21 cellular contexts compared by ENCODE assay signal in the genomic region with DNA sequence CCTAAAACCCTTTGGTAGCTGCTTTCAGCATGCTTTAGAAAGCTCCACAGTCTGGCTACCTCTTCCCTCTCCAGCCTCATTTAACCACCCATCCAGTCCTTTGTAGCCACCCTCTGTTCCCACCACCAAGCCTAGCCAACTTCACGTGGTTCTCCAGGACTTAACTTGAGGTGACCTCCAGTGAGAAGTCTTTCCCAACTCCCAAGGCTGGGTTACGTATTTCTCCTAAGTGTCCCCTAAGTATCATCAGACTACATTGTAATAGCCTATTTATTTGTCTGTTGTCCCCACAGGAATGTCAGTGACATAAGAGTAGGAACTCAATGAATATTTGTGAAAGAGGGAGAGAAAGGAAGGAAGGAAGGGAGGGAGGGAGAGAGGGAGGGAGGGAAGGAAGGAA.
DNase-seq lines count a peak whose midpoint lies in the region; ATAC-seq and TF ChIP-seq lines count a peak whose summit lies in the region.
"Had no signal": no experiment of that assay in that cellular context is flagged by ENCODE, and none has a peak within 500 bp of the region (broad histone marks: within the 10 kb centered on the region; RNA-seq: fewer than 3 reads in every experiment).

No MANE protein-coding gene starts in this region.

- H3K9me3 ChIP-seq in mammary epithelial cell (replicated peaks; ENCODE audit: insufficient read depth, low read length) (no peaks in the 10 kb centered on the region), breast epithelium (no peaks in the 10 kb centered on the region)
- H3K9me3 ChIP-seq: A549, BE2C, Caco-2, HAP-1 had no signal

- H3K27me3 Mint-ChIP-seq in activated T-helper 17 cell treated with anti-CD3 and anti-CD28 coated beads, Interleukin-2, amount 50 U/mL, for 72 hours = peaks cover 3% of the 10 kb centered on the region
- no peaks in the 10 kb centered on the region for H3K27me3 Mint-ChIP-seq in neural crest cell (ENCODE audit: low read depth)
- H3K27me3 Mint-ChIP-seq: CD4-positive, alpha-beta T cell had no signal

- CTCF ChIA-PET in mammary epithelial cell (lab: Charles Lee; ENCODE audit: low non-redundant PET) = no interaction called here

- H3K27ac ChIP-seq in mammary epithelial cell (ENCODE audit: insufficient read depth, low read depth, low read length) (no peak overlapping the region), breast epithelium (no peak overlapping the region), dorsolateral prefrontal cortex (no peak overlapping the region)
- H3K27ac ChIP-seq: 22Rv1, A549 had no signal

- H3K9ac ChIP-seq in mammary epithelial cell (ENCODE audit: insufficient read depth, low read length) = no peak overlapping the region

- in situ Hi-C loops in mammary epithelial cell (cut with MboI; ENCODE audit: low sequenced_read_pairs in 2 of 2) = no loop called here

- peak overlapping the region; percentile 19 for H3K27ac Mint-ChIP-seq in activated T-helper 17 cell treated with anti-CD3 and anti-CD28 coated beads, Interleukin-2, amount 50 U/mL, for 72 hours
- H3K27ac Mint-ChIP-seq in neural crest cell (ENCODE audit: unreplicated experiment) = peak overlapping the region; percentile 59
- H3K27ac Mint-ChIP-seq: CD4-positive, alpha-beta T cell; GM23338 had no signal

- H3K36me3 ChIP-seq in mammary epithelial cell (ENCODE audit: insufficient read depth, low read length) = no peaks in the 10 kb centered on the region
- no peaks in the 10 kb centered on the region for H3K36me3 ChIP-seq in breast epithelium
- H3K36me3 ChIP-seq: BE2C, HAP-1 had no signal

- WGBS in mammary epithelial cell (ENCODE audit: low coverage, missing lambda C conversion rate) = 79% methylated on average over 2 of the region's 2 CpGs

- H3K27me3 ChIP-seq in mammary epithelial cell (ENCODE audit: insufficient read depth, low read length) (no peaks in the 10 kb centered on the region), breast epithelium (no peaks in the 10 kb centered on the region), dorsolateral prefrontal cortex (no peaks in the 10 kb centered on the region)
- H3K27me3 ChIP-seq: BE2C had no signal

- TF ChIP-seq POLR2A in breast epithelium (IDR thresholded peaks at IDR 0.05) = no peak

- DNase-seq in mammary epithelial cell = no peak
- no peak for DNase-seq in breast epithelium (ENCODE audit: low spot score in 2 of 2)
- no peak for DNase-seq in neural crest cell (ENCODE audit: low read depth, low spot score)
- DNase-seq in GOT3 (lab: John Stamatoyannopoulos, UW) = no peak
- no peak for DNase-seq in NCI-H1092 treated with DMSO at 0.1 percent for 48 hours (lab: John Stamatoyannopoulos, UW)
- DNase-seq in dorsolateral prefrontal cortex = no peak
- DNase-seq: BE2C; C1 segment of cervical spinal cord; Caco-2; CD4-positive, alpha-beta T cell; DMS153; DMS79; GF-D8; KG1 had no signal

- dilution Hi-C loops in mammary epithelial cell (cut with HindIII; ENCODE audit: low sequenced_read_pairs) = no loop called here

- H3K9me3 Mint-ChIP-seq in activated T-helper 17 cell treated with anti-CD3 and anti-CD28 coated beads, Interleukin-2, amount 50 U/mL, for 72 hours = no peaks in the 10 kb centered on the region
- peaks cover 5% of the 10 kb centered on the region for H3K9me3 Mint-ChIP-seq in neural crest cell
- H3K9me3 Mint-ChIP-seq: CD4-positive, alpha-beta T cell had no signal

- BruUV-seq in mammary epithelial cell (replicated peaks; lab: Mats Ljungman, UMichigan) = no TSS peak

- no peaks in the 10 kb centered on the region for H3K36me3 Mint-ChIP-seq in activated T-helper 17 cell treated with anti-CD3 and anti-CD28 coated beads, Interleukin-2, amount 50 U/mL, for 72 hours (ENCODE audit: low read depth)
- peaks cover under 1% of the 10 kb centered on the region for H3K36me3 Mint-ChIP-seq in neural crest cell (ENCODE audit: low read depth)

- H3K4me3 ChIP-seq in mammary epithelial cell (replicated peaks in 1 of 3; ENCODE audit: insufficient read depth in 1 of 3, low read depth in 2 of 3, low read length in 3 of 3) = no peak overlapping the region
- no peak overlapping the region for H3K4me3 ChIP-seq in breast epithelium
- H3K4me3 ChIP-seq in dorsolateral prefrontal cortex = no peak overlapping the region
- H3K4me3 ChIP-seq: A549, GM23338, HAP-1 had no signal

- intact Hi-C loops in mammary epithelial cell (cut with micrococcal nuclease) (no loop called here), breast epithelium (cut with DNase I; ENCODE audit: low total_unique reads) (no loop called here), dorsolateral prefrontal cortex (cut with DNase I) (no loop called here)

- H3K4me1 ChIP-seq in mammary epithelial cell (ENCODE audit: insufficient read depth, low read length) (peaks cover 4% of the 10 kb centered on the region), breast epithelium (no peaks in the 10 kb centered on the region)
- H3K4me1 ChIP-seq: A549, Caco-2 had no signal

- H2AFZ ChIP-seq in mammary epithelial cell (ENCODE audit: low read depth, low read length) = peak overlapping the region; percentile 33
- H2AFZ ChIP-seq: GM23338 had no signal

- no peak for TF ChIP-seq CTCF in mammary epithelial cell (conservative IDR thresholded peaks at IDR 0.05 in 1 of 2, IDR thresholded peaks at IDR 0.05 in 1 of 2; ENCODE audit: extremely low read depth in 1 of 2, insufficient read depth in 1 of 2, low read depth in 1 of 2, low read length in 2 of 2)
- TF ChIP-seq CTCF in breast epithelium (IDR thresholded peaks at IDR 0.05) = no peak
- no peak for TF ChIP-seq CTCF in neural crest cell (conservative IDR thresholded peaks at IDR 0.05)
- no peak for TF ChIP-seq CTCF in dorsolateral prefrontal cortex (IDR thresholded peaks at IDR 0.05 in 54 of 56, conservative IDR thresholded peaks at IDR 0.05 in 2 of 56; ENCODE audit: low read depth in 1 of 56, partially characterized antibody in 56 of 56)

- no peak overlapping the region for H3K4me2 ChIP-seq in mammary epithelial cell (ENCODE audit: insufficient read depth, low read depth, low read length)
- H3K4me2 ChIP-seq: A549, GM23338 had no signal

- no peaks in the 10 kb centered on the region for H4K20me1 ChIP-seq in mammary epithelial cell (ENCODE audit: insufficient read depth, low read length)

- H3K79me2 ChIP-seq in mammary epithelial cell (ENCODE audit: insufficient read depth, low read length) = no peaks in the 10 kb centered on the region

- H3K4me3 Mint-ChIP-seq in activated T-helper 17 cell treated with anti-CD3 and anti-CD28 coated beads, Interleukin-2, amount 50 U/mL, for 72 hours = no peak overlapping the region
- no peak overlapping the region for H3K4me3 Mint-ChIP-seq in neural crest cell
- H3K4me3 Mint-ChIP-seq: CD4-positive, alpha-beta T cell; GM23338 had no signal

- peaks cover 7% of the 10 kb centered on the region for H3K4me1 Mint-ChIP-seq in activated T-helper 17 cell treated with anti-CD3 and anti-CD28 coated beads, Interleukin-2, amount 50 U/mL, for 72 hours
- H3K4me1 Mint-ChIP-seq in neural crest cell = peaks cover 60% of the 10 kb centered on the region

- ATAC-seq in activated T-helper 17 cell treated with anti-CD3 and anti-CD28 coated beads, Interleukin-2, amount 50 U/mL, for 72 hours (replicated peaks) = no peak
- no peak for ATAC-seq in GM21381 (IDR thresholded peaks at IDR 0.05; ENCODE audit: unreplicated experiment)
- ATAC-seq: A549, GM23338, HepG2 had no signal
